Comparison of ENCODE assay signal across 1 cellular context in genomic region chr19:17121736-17122293, GRCh38.
TF ChIP-seq lines count a peak whose summit lies in the region.

No MANE protein-coding gene starts in this region.

TF ChIP-seq in GM23338, 12 proteins besides CTCF, POLR2A, EP300 and RAD21 (continued from another document):
- TF ChIP-seq ZNF462 (CRISPR knock-in tag; IDR thresholded peaks at IDR 0.05) (no peak), JUNB (IDR thresholded peaks at IDR 0.05; ENCODE audit: unreplicated experiment) (no peak), POLR2AphosphoS5 (IDR thresholded peaks at IDR 0.05; ENCODE audit: low read depth) (no peak)
